Comparison of ENCODE assay signal across 13 cellular contexts in the genomic region with DNA sequence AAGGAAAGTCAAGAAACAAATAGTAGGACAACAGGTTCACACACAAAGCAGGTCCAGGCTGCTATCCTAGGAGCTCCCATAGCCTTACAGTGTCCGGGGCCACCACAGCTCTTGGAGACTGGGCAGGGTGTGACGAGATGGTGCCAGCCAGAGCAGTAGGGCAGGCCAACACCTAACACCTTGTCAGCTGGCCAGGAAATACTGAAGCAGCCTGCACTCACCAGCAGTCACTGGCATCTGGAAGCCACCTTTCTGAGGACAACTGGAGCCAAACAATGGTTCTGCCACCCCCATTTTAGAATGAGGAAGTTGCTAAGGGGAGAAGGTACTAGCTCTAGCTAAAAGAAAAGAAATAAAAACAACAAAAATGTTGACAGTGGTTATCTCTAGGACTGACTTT. TPM values are rescaled to one million over a fixed set of nuclear protein-coding genes. Genes with fewer than 3 reads are reported as not detected.
DNase-seq lines count a peak whose midpoint lies in the region; ATAC-seq, FAIRE-seq and TF ChIP-seq lines count a peak whose summit lies in the region.
"Had no signal": no experiment of that assay in that cellular context is flagged by ENCODE, and none has a peak within 500 bp of the region (broad histone marks: within the 10 kb centered on the region; RNA-seq: fewer than 3 reads in every experiment).

No MANE protein-coding gene starts in this region.

- peaks cover 2% of the 10 kb centered on the region for H3F3A ChIP-seq in SK-N-SH (replicated peaks; ENCODE audit: insufficient read depth)

- H3K4me1 ChIP-seq in OCI-LY3 (ENCODE audit: low read length) (peaks cover 92% of the 10 kb centered on the region), gastroesophageal sphincter (peaks cover 24 to 100% (median 80%) of the 10 kb centered on the region in 3 donors), pancreas (peaks cover 55 to 64% (median 59%) of the 10 kb centered on the region in 3 donors), SK-N-SH (ENCODE audit: control insufficient read depth in 1 of 2, insufficient read depth in 2 of 2, low read depth in 1 of 2, low read length in 1 of 2) (peaks cover 25 to 37% of the 10 kb centered on the region in 2 experiments)

- TF ChIP-seq RAD21 in SK-N-SH (IDR thresholded peaks at IDR 0.05; ENCODE audit: low read length): no peak

- H3K36me3 ChIP-seq in OCI-LY3 (replicated peaks; ENCODE audit: low read depth, low read length): peaks cover 58% of the 10 kb centered on the region
- H3K36me3 ChIP-seq in gastroesophageal sphincter: peaks cover 0 to 34% of the 10 kb centered on the region in 2 donors
- H3K36me3 ChIP-seq in pancreas: peaks cover 0 to 14% (median 6%) of the 10 kb centered on the region in 3 donors
- H3K36me3 ChIP-seq in SK-N-SH (replicated peaks in 1 of 2; ENCODE audit: control insufficient read depth in 1 of 2, insufficient read depth in 2 of 2, low read length in 1 of 2): peaks cover 21 to 34% of the 10 kb centered on the region in 2 experiments

- H3K27me3 ChIP-seq in OCI-LY3 (ENCODE audit: low read depth, low read length) (no peaks in the 10 kb centered on the region), gastroesophageal sphincter (no peaks in the 10 kb centered on the region), pancreas (no peaks in the 10 kb centered on the region), SK-N-SH (ENCODE audit: insufficient read depth) (no peaks in the 10 kb centered on the region)

- no peak for ATAC-seq in gastroesophageal sphincter
- peak; percentile 71 to 82 (median 77) for ATAC-seq in pancreas
- ATAC-seq: stimulated activated naive CD8-positive, alpha-beta T cell treated with anti-CD3 and anti-CD28 coated beads, Interleukin-15, Interleukin-2, amounts not matched to agents 100 U/mL and 50 U/mL, for 24 hours had no signal

- intact Hi-C loops in Calu3 (cut with micrococcal nuclease; ENCODE audit: unreplicated experiment): no loop called here
- intact Hi-C loops in pancreas (cut with DNase I): loop anchor here in 1 of 3 donors (5.0 to 10.0 kb wide), 2 partner anchors 68 to 395 kb away; no protein-coding TSS in a partner anchor

- POLR2A ChIA-PET in SK-N-SH (lab: Yijun Ruan, JAX): interaction anchor here (1.4 kb wide), 1 partner anchor 47 kb away, joined by 4 read pairs; a partner anchor contains a TSS

- TF ChIP-seq CTCF in Calu3 (IDR thresholded peaks at IDR 0.05; ENCODE audit: unreplicated experiment) (no peak), OCI-LY3 (IDR thresholded peaks at IDR 0.05; ENCODE audit: low read depth, low read length) (no peak), gastroesophageal sphincter (IDR thresholded peaks at IDR 0.05) (no peak), pancreas (IDR thresholded peaks at IDR 0.05) (no peak), SK-N-SH (IDR thresholded peaks at IDR 0.05) (no peak)

- WGBS in gastroesophageal sphincter (ENCODE audit: low coverage in 1 of 2), 2 donors: 54 to 68% methylated on average over 2 of the region's 2 CpGs
- WGBS in pancreas, 2 donors: 8 to 29% methylated on average over 2 of the region's 2 CpGs
- 91% methylated on average over 2 of the region's 2 CpGs for WGBS in SK-N-SH (ENCODE audit: low lambda C conversion rate)

- peaks cover 39% of the 10 kb centered on the region for H3K4me1 Mint-ChIP-seq in Calu3 (ENCODE audit: low read depth, unreplicated experiment)

- H3K27me3 Mint-ChIP-seq in Calu3 (ENCODE audit: unreplicated experiment): no peaks in the 10 kb centered on the region

- H3K27ac Mint-ChIP-seq in Calu3 (ENCODE audit: unreplicated experiment): peak overlapping the region; percentile 43

- no peaks in the 10 kb centered on the region for H3K9me3 Mint-ChIP-seq in Calu3 (ENCODE audit: low read depth, unreplicated experiment)

- no peak for FAIRE-seq in pancreas (lab: Jason Lieb, UNC)

- peak overlapping the region; percentile 31; the same call in 1 of the 2 replicates for H3K9ac ChIP-seq in OCI-LY3 (ENCODE audit: low read length)
- H3K9ac ChIP-seq in SK-N-SH: no peak overlapping the region

- peaks cover 7% of the 10 kb centered on the region; the same call in 1 of the 2 replicates for H3K9me3 ChIP-seq in OCI-LY3 (ENCODE audit: insufficient read depth, low read length)
- no peaks in the 10 kb centered on the region for H3K9me3 ChIP-seq in gastroesophageal sphincter
- H3K9me3 ChIP-seq in pancreas: no peaks in the 10 kb centered on the region
- H3K9me3 ChIP-seq in SK-N-SH: no peaks in the 10 kb centered on the region

- DNase-seq in Calu3 (no peak), pancreas (peak; percentile 63 to 82 (median 80)), SK-N-SH (no peak), NK-92 (lab: John Stamatoyannopoulos, UW; ENCODE audit: unreplicated experiment) (no peak), EL (no peak)
- no peak for DNase-seq in effector CD4-positive, alpha-beta T cell
- DNase-seq: activated naive CD4-positive, alpha-beta T cell; kidney glomerular epithelial cell; stimulated activated naive CD8-positive, alpha-beta T cell treated with anti-CD3 and anti-CD28 coated beads, Interleukin-15, Interleukin-2, amounts not matched to agents 100 U/mL and 50 U/mL, for 24 hours; T1000 had no signal

- H3K4me2 ChIP-seq in OCI-LY3 (ENCODE audit: low read length) (peak overlapping the region; percentile 86), SK-N-SH (no peak overlapping the region)

- TF ChIP-seq POLR2A in gastroesophageal sphincter (IDR thresholded peaks at IDR 0.05): no peak

- BruUV-seq in Calu3 (replicated peaks; lab: Mats Ljungman, UMichigan): no TSS peak

- H3K4me3 Mint-ChIP-seq in Calu3 (ENCODE audit: low read depth, unreplicated experiment): peak overlapping the region; percentile 30

- TF ChIP-seq EP300 in gastroesophageal sphincter (IDR thresholded peaks at IDR 0.05) (no peak), SK-N-SH (IDR thresholded peaks at IDR 0.05; ENCODE audit: borderline replicate concordance in 1 of 2, low read depth in 1 of 2, low read length in 1 of 2) (no peak)

- H3K36me3 Mint-ChIP-seq in Calu3 (ENCODE audit: insufficient read depth, unreplicated experiment): peaks cover 41% of the 10 kb centered on the region

- H3K79me2 ChIP-seq in OCI-LY3 (ENCODE audit: low read length) (peaks cover 79% of the 10 kb centered on the region), SK-N-SH (ENCODE audit: insufficient read depth) (peaks cover 69% of the 10 kb centered on the region)

- H4K20me1 ChIP-seq in OCI-LY3 (ENCODE audit: insufficient read depth, low read length): no peaks in the 10 kb centered on the region
- H4K20me1 ChIP-seq in SK-N-SH (ENCODE audit: insufficient read depth): no peaks in the 10 kb centered on the region

- H3K27ac ChIP-seq in OCI-LY3 (ENCODE audit: low read length): peak overlapping the region; percentile 98
- peak overlapping the region; percentile 1 to 86 (median 76) for H3K27ac ChIP-seq in gastroesophageal sphincter
- H3K27ac ChIP-seq in pancreas: peak overlapping the region; percentile 28 to 76 (median 52)
- H3K27ac ChIP-seq in SK-N-SH (ENCODE audit: low read depth in 2 of 2, low read length in 1 of 2): no peak overlapping the region

- H2AFZ ChIP-seq in OCI-LY3 (ENCODE audit: low read depth, low read length): no peak overlapping the region
- no peak overlapping the region for H2AFZ ChIP-seq in SK-N-SH (ENCODE audit: low read depth)

- no peaks in the 10 kb centered on the region for H3K9me2 ChIP-seq in SK-N-SH

- H3K4me3 ChIP-seq in OCI-LY3 (ENCODE audit: low read length): peak overlapping the region; percentile 2; the same call in 1 of the 2 replicates
- H3K4me3 ChIP-seq in gastroesophageal sphincter: no peak overlapping the region
- no peak overlapping the region for H3K4me3 ChIP-seq in pancreas
- H3K4me3 ChIP-seq in SK-N-SH (ENCODE audit: low read depth in 2 of 2, low read length in 1 of 2): no peak overlapping the region

- CTCF ChIA-PET in Calu3 (lab: Charles Lee) (interaction anchor here (0.6 to 1.8 kb wide), 2 partner anchors 47 to 943 kb away, joined by 3 to 12 read pairs; a partner anchor contains a TSS), SK-N-SH (lab: Yijun Ruan, JAX) (interaction anchor here (0.7 to 4.2 kb wide), 7 partner anchors 12 to 254 kb away, joined by 3 to 18 read pairs (median 4); a partner anchor contains a TSS)

TF ChIP-seq in SK-N-SH, 30 proteins besides CTCF, POLR2A, EP300 and RAD21:
- no peak for TF ChIP-seq TCF12 (IDR thresholded peaks at IDR 0.05)

RNA-seq across cellular contexts. Expression of a gene that starts 47.2 kb away (rescaled TPM):
- total RNA-seq in Calu3 (2022) (47.3 and 47.5 TPM in 2 replicates), gastroesophageal sphincter (10 to 100 TPM; 14.3 to 52.2 (median 42.0) TPM), pancreas (10 to 100 TPM; 20.7 to 30.4 (median 22.4) TPM)
- polyA plus RNA-seq in pancreas (10 to 100 TPM; 64.9 to 82.8 TPM), SK-N-SH (2012; rRNA removed) (53.2 and 105 TPM in 2 replicates)
- polyA plus RNA-seq in SK-N-SH (2012; cell fraction: cytosol; rRNA removed): 68.1 and 147 TPM in 2 replicates
- polyA plus RNA-seq in SK-N-SH (2012; cell fraction: nucleus; rRNA removed): 66.6 and 79.5 TPM in 2 replicates

RNA-seq across cellular contexts. Expression of a gene that starts 50.1 kb away (rescaled TPM):
- total RNA-seq in Calu3 (2022) (115 and 143 TPM in 2 replicates), gastroesophageal sphincter (10 to 100 TPM; 12.3 to 23.2 (median 20.4) TPM), pancreas (10 to 100 TPM; 30.6 to 67.4 (median 37.1) TPM)
- polyA plus RNA-seq in pancreas (100 to 1,000 TPM; 231 to 265 TPM), SK-N-SH (2012; rRNA removed) (15.5 and 20.3 TPM in 2 replicates)
- polyA plus RNA-seq in SK-N-SH (2012; cell fraction: cytosol; rRNA removed): 2.6 and 5.5 TPM in 2 replicates
- polyA plus RNA-seq in SK-N-SH (2012; cell fraction: nucleus; rRNA removed): 152 and 177 TPM in 2 replicates

RNA-seq across cellular contexts. Expression of a gene that starts 51.8 kb away (rescaled TPM):
- total RNA-seq in Calu3 (2022) (not detected in 2 replicates), gastroesophageal sphincter (10 to 100 TPM in 3 of 4 donors, 1 to 10 TPM in 1; 7.8 to 18.5 (median 14.5) TPM), pancreas (1 to 10 TPM in 4 of 6 donors, under 1 TPM in 2; 0.49 to 2.9 (median 1.3) TPM)
- polyA plus RNA-seq in pancreas (10 to 100 TPM; 32.0 to 34.8 TPM), SK-N-SH (2012; rRNA removed) (0.07 and 0.34 TPM in 2 replicates)
- polyA plus RNA-seq in SK-N-SH (2012; cell fraction: cytosol; rRNA removed): 0.18 and 0.49 TPM in 2 replicates
- 0.61 TPM in 2 replicates for polyA plus RNA-seq in SK-N-SH (2012; cell fraction: nucleus; rRNA removed)
- total RNA-seq: Daoy had no signal

Comparison
In these comparisons a context has a peak if more than half of its experiments do, and no peak if none do; other contexts are left out.
1. DNase-seq: peak in pancreas (6 of 6); none in Calu3 (single experiment), SK-N-SH (single experiment), effector CD4-positive, alpha-beta T cell (single experiment), NK-92 (single experiment) and EL (single experiment).
2. H3K27ac ChIP-seq: peak in OCI-LY3 (single experiment), gastroesophageal sphincter (4 of 4) and pancreas (4 of 4); none in SK-N-SH (0 of 2).